Comparison of ENCODE assay signal across 8 cellular contexts in genomic region chr17:40542562-40543411, GRCh38. TPM values are rescaled to one million over a fixed set of nuclear protein-coding genes. Genes with fewer than 3 reads are reported as not detected.
DNase-seq lines count a peak whose midpoint lies in the region; ATAC-seq and TF ChIP-seq lines count a peak whose summit lies in the region.

No MANE protein-coding gene starts in this region.

- H3K27me3 ChIP-seq in mammary epithelial cell (ENCODE audit: insufficient read depth, low read length), result no peaks in the 10 kb centered on the region
- H3K27me3 ChIP-seq in right lobe of liver, result no peaks in the 10 kb centered on the region

- H3K36me3 ChIP-seq in mammary epithelial cell (ENCODE audit: insufficient read depth, low read length) (no peaks in the 10 kb centered on the region), right lobe of liver (no peaks in the 10 kb centered on the region)

- H3K27ac ChIP-seq in mammary epithelial cell (ENCODE audit: insufficient read depth, low read depth, low read length), result peak overlapping the region; percentile 87
- H3K27ac ChIP-seq in right lobe of liver, result peak overlapping the region; percentile 84 to 99 (median 96)

- intact Hi-C loops in mammary epithelial cell (cut with micrococcal nuclease) (no loop called here), right lobe of liver (cut with DNase I) (no loop called here)

- peak; percentile 50 for DNase-seq in Ammon's horn (ENCODE audit: low spot score)
- peak; percentile 60 for DNase-seq in RPMI7951 (ENCODE audit: low read depth)
- DNase-seq in mammary epithelial cell, result peak; percentile 96
- DNase-seq in right lobe of liver, result peak; percentile 85 to 96 (median 94)
- DNase-seq in stimulated activated naive CD8-positive, alpha-beta T cell treated with anti-CD3 and anti-CD28 coated beads, Interleukin-15, amount 100 ng/mL, for 72 hours, result peak; percentile 76 to 92
- no peak for DNase-seq in activated gamma-delta T cell (lab: John Stamatoyannopoulos, UW)
- no peak for DNase-seq in occipital lobe (lab: John Stamatoyannopoulos, UW)

- H3K4me3 ChIP-seq in mammary epithelial cell (replicated peaks in 1 of 3; ENCODE audit: insufficient read depth in 1 of 3, low read depth in 2 of 3, low read length in 3 of 3), result no peak overlapping the region
- H3K4me3 ChIP-seq in right lobe of liver, result no peak overlapping the region

- peak; percentile 49 for TF ChIP-seq POLR2A in right lobe of liver (IDR thresholded peaks at IDR 0.05)

- no peaks in the 10 kb centered on the region for H4K20me1 ChIP-seq in mammary epithelial cell (ENCODE audit: insufficient read depth, low read length)

- H3K4me2 ChIP-seq in mammary epithelial cell (ENCODE audit: insufficient read depth, low read depth, low read length), result peak overlapping the region; percentile 23

- peak overlapping the region; percentile 78 to 90 for H3K4me3 Mint-ChIP-seq in stimulated activated naive CD8-positive, alpha-beta T cell treated with anti-CD3 and anti-CD28 coated beads, Interleukin-15, amount 100 ng/mL, for 72 hours

- H3K4me1 ChIP-seq in mammary epithelial cell (ENCODE audit: insufficient read depth, low read length) (peaks cover 62% of the 10 kb centered on the region), right lobe of liver (peaks cover 0 to 78% (median 25%) of the 10 kb centered on the region in 4 donors)

- no peaks in the 10 kb centered on the region for H3K9me3 ChIP-seq in mammary epithelial cell (replicated peaks; ENCODE audit: insufficient read depth, low read length)
- H3K9me3 ChIP-seq in right lobe of liver, result no peaks in the 10 kb centered on the region

- in situ Hi-C loops in mammary epithelial cell (cut with MboI; ENCODE audit: low sequenced_read_pairs in 2 of 2), result no loop called here

- peak overlapping the region; percentile 99 to 100 for H3K27ac Mint-ChIP-seq in stimulated activated naive CD8-positive, alpha-beta T cell treated with anti-CD3 and anti-CD28 coated beads, Interleukin-15, amount 100 ng/mL, for 72 hours

- H3K4me1 Mint-ChIP-seq in stimulated activated naive CD8-positive, alpha-beta T cell treated with anti-CD3 and anti-CD28 coated beads, Interleukin-15, amount 100 ng/mL, for 72 hours, result peaks cover 97% of the 10 kb centered on the region

- WGBS in mammary epithelial cell (ENCODE audit: low coverage, missing lambda C conversion rate), result 13% methylated on average over 13 of the region's 14 CpGs
- 15% methylated on average over 13 of the region's 14 CpGs for WGBS in right lobe of liver (ENCODE audit: insufficient coverage, low coverage, low lambda C conversion rate, missing lambda C conversion rate)

- H3K79me2 ChIP-seq in mammary epithelial cell (ENCODE audit: insufficient read depth, low read length), result no peaks in the 10 kb centered on the region

- no peaks in the 10 kb centered on the region for H3K9me3 Mint-ChIP-seq in stimulated activated naive CD8-positive, alpha-beta T cell treated with anti-CD3 and anti-CD28 coated beads, Interleukin-15, amount 100 ng/mL, for 72 hours

- ATAC-seq in GM21576 (IDR thresholded peaks at IDR 0.05; ENCODE audit: unreplicated experiment) (peak; percentile 49), right lobe of liver (peak; percentile 65 to 80 (median 76))
- peak; percentile 71 for ATAC-seq in stimulated activated naive CD8-positive, alpha-beta T cell treated with anti-CD3 and anti-CD28 coated beads, Interleukin-15, amount 100 ng/mL, for 72 hours

- H2AFZ ChIP-seq in mammary epithelial cell (ENCODE audit: low read depth, low read length), result peak overlapping the region; percentile 2

- CTCF ChIA-PET in mammary epithelial cell (lab: Charles Lee; ENCODE audit: low non-redundant PET), result interaction anchor here (0.5 kb wide), 1 partner anchor 10 kb away, joined by 3 read pairs; no protein-coding TSS in a partner anchor

- BruUV-seq in mammary epithelial cell (replicated peaks; lab: Mats Ljungman, UMichigan), result no TSS peak

- H3K27me3 Mint-ChIP-seq in stimulated activated naive CD8-positive, alpha-beta T cell treated with anti-CD3 and anti-CD28 coated beads, Interleukin-15, amount 100 ng/mL, for 72 hours, result no peaks in the 10 kb centered on the region

- TF ChIP-seq CTCF in mammary epithelial cell (conservative IDR thresholded peaks at IDR 0.05 in 1 of 2, IDR thresholded peaks at IDR 0.05 in 1 of 2; ENCODE audit: extremely low read depth in 1 of 2, insufficient read depth in 1 of 2, low read depth in 1 of 2, low read length in 2 of 2), result no peak
- no peak for TF ChIP-seq CTCF in right lobe of liver (IDR thresholded peaks at IDR 0.05)

- dilution Hi-C loops in mammary epithelial cell (cut with HindIII; ENCODE audit: low sequenced_read_pairs), result loop anchor here (5.0 kb wide), 1 partner anchor 225 kb away; no protein-coding TSS in a partner anchor

- H3K9ac ChIP-seq in mammary epithelial cell (ENCODE audit: insufficient read depth, low read length), result peak overlapping the region; percentile 19

RNA-seq across cellular contexts. Expression of gene CCR7, which starts 22.5 kb away (rescaled TPM):
- total RNA-seq in RPMI7951 (2014; rRNA removed; shearing (Covaris generic)), result not detected in 2 replicates
- total RNA-seq in mammary epithelial cell, result under 1 TPM in 1 of 2 donors, not detected in 1; 0.17 TPM
- 0.20 TPM for polyA plus RNA-seq in mammary epithelial cell
- not detected for polyA minus RNA-seq in mammary epithelial cell
- total RNA-seq in right lobe of liver, result under 1 TPM in 4 of 6 experiments, not detected in 2; 0.12 to 0.58 (median 0.28) TPM
- total RNA-seq in occipital lobe, result not detected

RNA-seq across cellular contexts. Expression of gene TNS4, which starts 41.4 kb away (rescaled TPM):
- total RNA-seq in RPMI7951 (2014; rRNA removed; shearing (Covaris generic)), result not detected in 2 replicates
- total RNA-seq in mammary epithelial cell (100 to 1,000 TPM; 170 to 608 TPM), right lobe of liver (not detected), occipital lobe (not detected)
- polyA plus RNA-seq in mammary epithelial cell, result 120 TPM
- polyA minus RNA-seq in mammary epithelial cell, result 1,186 TPM

Comparison
In these comparisons a context has a peak if more than half of its experiments do, and no peak if none do; other contexts are left out.
1. DNase-seq: peak in Ammon's horn (single experiment), RPMI7951 (single experiment), mammary epithelial cell (single experiment), right lobe of liver (3 of 3) and stimulated activated naive CD8-positive, alpha-beta T cell treated with anti-CD3 and anti-CD28 coated beads, Interleukin-15, amount 100 ng/mL, for 72 hours (2 of 2); none in activated gamma-delta T cell (single experiment) and occipital lobe (single experiment).
2. RNA of gene TNS4, which starts 41.4 kb away (total RNA-seq): 170 to 608 TPM in mammary epithelial cell; not detected in RPMI7951, not detected in right lobe of liver and not detected in occipital lobe (single experiment); every median in the first group is over 100 times any median in the second.
3. Peak in every context shown above with its lines, with median percentiles within 50 percentile points of each other: ATAC-seq.